ENCODE assay signal across 13 cellular contexts in genomic region chr11:60195923-60196368, GRCh38. TPM values are rescaled to one million over a fixed set of nuclear protein-coding genes. Genes with fewer than 3 reads are reported as not detected.
DNase-seq lines count a peak whose midpoint lies in the region; ATAC-seq, FAIRE-seq and TF ChIP-seq lines count a peak whose summit lies in the region.
"Had no signal": no experiment of that assay in that cellular context is flagged by ENCODE, and none has a peak within 500 bp of the region (broad histone marks: within the 10 kb centered on the region; RNA-seq: fewer than 3 reads in every experiment).

No MANE protein-coding gene starts in this region.

- peak overlapping the region; percentile 39 for H3K4me2 ChIP-seq in K562 (ENCODE audit: insufficient read depth, low read length)

- H3K79me2 ChIP-seq in K562 (ENCODE audit: control insufficient read depth, insufficient read depth, low read length), result no peaks in the 10 kb centered on the region

- H3K4me3 ChIP-seq in K562, result no peak overlapping the region
- no peak overlapping the region for H3K4me3 ChIP-seq in transverse colon
- H3K4me3 ChIP-seq in lower leg skin (ENCODE audit: low read depth, poor library complexity, severe bottlenecking), result no peak overlapping the region
- no peak overlapping the region for H3K4me3 ChIP-seq in stomach

- TF ChIP-seq CTCF in activated CD8-positive, alpha-beta T cell treated with anti-CD3 and anti-CD28 coated beads for 36 hours (IDR thresholded peaks at IDR 0.05), result no peak
- TF ChIP-seq CTCF in K562 (IDR thresholded peaks at IDR 0.05 in 2 of 3, conservative IDR thresholded peaks at IDR 0.05 in 1 of 3; ENCODE audit: insufficient read depth in 2 of 3, low read depth in 1 of 3, low read length in 3 of 3) (no peak), transverse colon (IDR thresholded peaks at IDR 0.05) (no peak), lower leg skin (IDR thresholded peaks at IDR 0.05) (no peak), stomach (IDR thresholded peaks at IDR 0.05) (no peak)

- CTCF ChIA-PET in activated CD8-positive, alpha-beta T cell treated with anti-CD3 and anti-CD28 coated beads for 36 hours (lab: Charles Lee), result interaction anchor here (2.1 kb wide), 1 partner anchor 11 kb away, joined by 6 read pairs; no protein-coding TSS in a partner anchor
- CTCF ChIA-PET in activated CD8-positive, alpha-beta T cell treated with anti-CD3 and anti-CD28 coated beads, Interleukin-2, amount 10 ng/mL, durations not matched to agents 7 days and 5 days (lab: Charles Lee), result no interaction called here
- CTCF ChIA-PET in K562 (lab: Yijun Ruan, JAX; ENCODE audit: low intra/inter-chr PET ratio), result no interaction called here

- TF ChIP-seq POLR2A in K562 (conservative IDR thresholded peaks at IDR 0.05), result no peak
- no peak for TF ChIP-seq POLR2A in transverse colon (IDR thresholded peaks at IDR 0.05)
- no peak for TF ChIP-seq POLR2A in lower leg skin (IDR thresholded peaks at IDR 0.05)
- TF ChIP-seq POLR2A in stomach (IDR thresholded peaks at IDR 0.05), result no peak

- H3K9ac ChIP-seq in K562 (ENCODE audit: insufficient read depth in 1 of 2, low read depth in 2 of 2, low read length in 2 of 2), result peak overlapping the region in 1 of 2 experiments; percentile 44; a peak in 2 of 4 replicates

- DNase-seq in activated CD8-positive, alpha-beta T cell treated with anti-CD3 and anti-CD28 coated beads for 36 hours, result no peak
- no peak for DNase-seq in activated CD8-positive, alpha-beta T cell treated with anti-CD3 and anti-CD28 coated beads, Interleukin-2, amount 10 ng/mL, durations not matched to agents 7 days and 5 days
- DNase-seq in K562 (ENCODE audit: extremely low read depth in 1 of 4, low spot score in 3 of 4) (peak in 2 of 4 experiments; percentile 13 to 46), transverse colon (no peak), lower leg skin (ENCODE audit: low spot score in 2 of 2) (no peak), stomach (no peak)
- DNase-seq in activated effector memory CD4-positive, alpha-beta T cell treated with Interleukin-2 at 50 U/mL for 16 hours, result no peak
- DNase-seq: activated CD4-positive, alpha-beta memory T cell treated with anti-CD3 and anti-CD28 coated beads for 36 hours; amygdala; NCI-H446 had no signal

- H3K36me3 ChIP-seq in K562 (ENCODE audit: control insufficient read depth, insufficient read depth, low read length), result no peaks in the 10 kb centered on the region; the same call in 2 of the 3 replicates
- H3K36me3 ChIP-seq in transverse colon, result no peaks in the 10 kb centered on the region
- no peaks in the 10 kb centered on the region for H3K36me3 ChIP-seq in stomach

- no peak overlapping the region for H3K4me3 Mint-ChIP-seq in activated CD8-positive, alpha-beta T cell treated with anti-CD3 and anti-CD28 coated beads for 36 hours
- H3K4me3 Mint-ChIP-seq in activated CD8-positive, alpha-beta T cell treated with anti-CD3 and anti-CD28 coated beads, Interleukin-2, amount 10 ng/mL, durations not matched to agents 7 days and 5 days, result no peak overlapping the region
- H3K4me3 Mint-ChIP-seq: activated CD4-positive, alpha-beta memory T cell treated with anti-CD3 and anti-CD28 coated beads for 36 hours; memory B cell had no signal

- POLR2A ChIA-PET in activated CD8-positive, alpha-beta T cell treated with anti-CD3 and anti-CD28 coated beads for 36 hours (lab: Charles Lee), result no interaction called here
- POLR2A ChIA-PET in activated CD8-positive, alpha-beta T cell treated with anti-CD3 and anti-CD28 coated beads, Interleukin-2, amount 10 ng/mL, durations not matched to agents 7 days and 5 days (lab: Charles Lee), result no interaction called here
- POLR2A ChIA-PET in K562 (lab: Yijun Ruan, JAX), result interaction anchor here (1.4 kb wide), 1 partner anchor 15 kb away, joined by 4 read pairs; no protein-coding TSS in a partner anchor

- peaks cover 18% of the 10 kb centered on the region for H3K27me3 Mint-ChIP-seq in activated CD8-positive, alpha-beta T cell treated with anti-CD3 and anti-CD28 coated beads for 36 hours
- H3K27me3 Mint-ChIP-seq in activated CD8-positive, alpha-beta T cell treated with anti-CD3 and anti-CD28 coated beads, Interleukin-2, amount 10 ng/mL, durations not matched to agents 7 days and 5 days (ENCODE audit: low read depth), result peaks cover 6% of the 10 kb centered on the region

- no TSS peak for BruUV-seq in K562 (replicated peaks; lab: Mats Ljungman, UMichigan)

- H3K4me1 Mint-ChIP-seq in activated CD8-positive, alpha-beta T cell treated with anti-CD3 and anti-CD28 coated beads for 36 hours (ENCODE audit: low read depth), result peaks cover 15% of the 10 kb centered on the region
- H3K4me1 Mint-ChIP-seq in activated CD8-positive, alpha-beta T cell treated with anti-CD3 and anti-CD28 coated beads, Interleukin-2, amount 10 ng/mL, durations not matched to agents 7 days and 5 days (ENCODE audit: low read depth), result no peaks in the 10 kb centered on the region
- H3K4me1 Mint-ChIP-seq: memory B cell had no signal

- 8% methylated on average over 4 of the region's 4 CpGs for WGBS in K562 (ENCODE audit: insufficient coverage, low coverage, missing lambda C conversion rate)
- 66 to 73% methylated on average over 4 of the region's 4 CpGs for WGBS in transverse colon (ENCODE audit: low coverage in 1 of 2), 2 donors
- 76 to 77% methylated on average over 4 of the region's 4 CpGs for WGBS in lower leg skin, 2 donors
- 57 to 81% (median 79%) methylated on average over 4 of the region's 4 CpGs for WGBS in stomach, 5 donors

- no peak for TF ChIP-seq RAD21 in K562 (CRISPR knock-in tag; conservative IDR thresholded peaks at IDR 0.05 in 1 of 2, IDR thresholded peaks at IDR 0.05 in 1 of 2)

- peak; percentile 55 for ATAC-seq in activated CD8-positive, alpha-beta T cell treated with anti-CD3 and anti-CD28 coated beads for 36 hours
- no peak for ATAC-seq in activated CD8-positive, alpha-beta T cell treated with anti-CD3 and anti-CD28 coated beads, Interleukin-2, amount 10 ng/mL, durations not matched to agents 7 days and 5 days
- ATAC-seq in HG02981 (IDR thresholded peaks at IDR 0.05; ENCODE audit: unreplicated experiment) (peak; percentile 55), K562 (peak; percentile 57)

- H2AFZ ChIP-seq in K562 (ENCODE audit: low read depth, low read length), result peak overlapping the region; percentile 87

- peaks cover 3 to 27% of the 10 kb centered on the region in 2 experiments; a peak in 3 of 5 replicates for H3K4me1 ChIP-seq in K562 (replicated peaks in 1 of 2; ENCODE audit: control insufficient read depth in 2 of 2, insufficient read depth in 2 of 2, low read length in 2 of 2)
- no peaks in the 10 kb centered on the region for H3K4me1 ChIP-seq in transverse colon
- no peaks in the 10 kb centered on the region for H3K4me1 ChIP-seq in stomach

- in situ Hi-C loops in K562 (cut with MboI), result no loop called here
- in situ Hi-C loops in transverse colon (cut with MboI; ENCODE audit: low pct_ligation_motif_present in 1 of 4, low pct_unique_long_range_greater_than_20kb in 1 of 4, low sequenced_read_pairs in 3 of 4), result no loop called here

- peak; percentile 73 for FAIRE-seq in K562 (lab: Jason Lieb, UNC)

- H3K27ac ChIP-seq in K562 (ENCODE audit: extremely low read depth, low read depth, low read length) (peak overlapping the region; percentile 70), transverse colon (peak overlapping the region; percentile 5 to 59 (median 23)), stomach (no peak overlapping the region)

- H3K9me3 Mint-ChIP-seq in activated CD8-positive, alpha-beta T cell treated with anti-CD3 and anti-CD28 coated beads for 36 hours, result peaks cover 5% of the 10 kb centered on the region
- H3K9me3 Mint-ChIP-seq in activated CD8-positive, alpha-beta T cell treated with anti-CD3 and anti-CD28 coated beads, Interleukin-2, amount 10 ng/mL, durations not matched to agents 7 days and 5 days (ENCODE audit: insufficient read depth), result peaks cover 3% of the 10 kb centered on the region
- H3K9me3 Mint-ChIP-seq: activated CD4-positive, alpha-beta memory T cell treated with anti-CD3 and anti-CD28 coated beads for 36 hours had no signal

- no peaks in the 10 kb centered on the region for H3K27me3 ChIP-seq in K562 (ENCODE audit: control insufficient read depth in 2 of 2, insufficient read depth in 2 of 2, low read length in 2 of 2)
- H3K27me3 ChIP-seq in transverse colon, result no peaks in the 10 kb centered on the region
- H3K27me3 ChIP-seq in stomach, result no peaks in the 10 kb centered on the region

- peak; percentile 34; the same call in 1 of the 2 replicates for TF ChIP-seq EP300 in K562 (IDR thresholded peaks at IDR 0.05; ENCODE audit: low read length)
- TF ChIP-seq EP300 in transverse colon (IDR thresholded peaks at IDR 0.05; ENCODE audit: low read depth), result no peak
- no peak for TF ChIP-seq EP300 in stomach (IDR thresholded peaks at IDR 0.05)

- H3K27ac Mint-ChIP-seq in activated CD8-positive, alpha-beta T cell treated with anti-CD3 and anti-CD28 coated beads for 36 hours, result no peak overlapping the region
- no peak overlapping the region for H3K27ac Mint-ChIP-seq in activated CD8-positive, alpha-beta T cell treated with anti-CD3 and anti-CD28 coated beads, Interleukin-2, amount 10 ng/mL, durations not matched to agents 7 days and 5 days
- H3K27ac Mint-ChIP-seq: activated CD4-positive, alpha-beta memory T cell treated with anti-CD3 and anti-CD28 coated beads for 36 hours; memory B cell had no signal

- H4K20me1 ChIP-seq in K562 (replicated peaks; ENCODE audit: control insufficient read depth, insufficient read depth, low read length), result no peaks in the 10 kb centered on the region

- intact Hi-C loops in activated CD8-positive, alpha-beta T cell treated with anti-CD3 and anti-CD28 coated beads for 36 hours (cut with micrococcal nuclease), result no loop called here
- intact Hi-C loops in K562 (cut with micrococcal nuclease), result loop anchor here (5.0 to 10.0 kb wide), 2 partner anchors 41 to 131 kb away; no protein-coding TSS in a partner anchor
- intact Hi-C loops in transverse colon (cut with DNase I; ENCODE audit: low total_unique reads), result no loop called here
- intact Hi-C loops in lower leg skin (cut with DNase I; ENCODE audit: low total_unique reads), result no loop called here
- intact Hi-C loops in stomach (cut with DNase I; ENCODE audit: low total_unique reads), result no loop called here

- no peaks in the 10 kb centered on the region for H3K9me1 ChIP-seq in K562 (ENCODE audit: control insufficient read depth, insufficient read depth, low read length)

- H3K36me3 Mint-ChIP-seq in activated CD8-positive, alpha-beta T cell treated with anti-CD3 and anti-CD28 coated beads for 36 hours (ENCODE audit: low read depth), result no peaks in the 10 kb centered on the region
- no peaks in the 10 kb centered on the region for H3K36me3 Mint-ChIP-seq in activated CD8-positive, alpha-beta T cell treated with anti-CD3 and anti-CD28 coated beads, Interleukin-2, amount 10 ng/mL, durations not matched to agents 7 days and 5 days (ENCODE audit: low read depth)
- H3K36me3 Mint-ChIP-seq: activated CD4-positive, alpha-beta memory T cell treated with anti-CD3 and anti-CD28 coated beads for 36 hours had no signal

- peaks cover 13% of the 10 kb centered on the region for H3K9me3 ChIP-seq in K562 (replicated peaks; ENCODE audit: control insufficient read depth, insufficient read depth, low read depth, low read length)
- H3K9me3 ChIP-seq in transverse colon, result no peaks in the 10 kb centered on the region
- H3K9me3 ChIP-seq in stomach, result peaks cover 0 to 13% (median 4%) of the 10 kb centered on the region in 4 donors

RNA-seq across cellular contexts. Expression of gene MS4A6A, which starts 13.1 kb away (rescaled TPM):
- not detected for total RNA-seq in activated CD8-positive, alpha-beta T cell treated with anti-CD3 and anti-CD28 coated beads for 36 hours
- total RNA-seq in activated CD8-positive, alpha-beta T cell treated with anti-CD3 and anti-CD28 coated beads, Interleukin-2, amount 10 ng/mL, durations not matched to agents 7 days and 5 days, result not detected
- 0.35 TPM in 1 of 2 replicates, not detected in the other for total RNA-seq in K562 (2011; cell fraction: chromatin; rRNA removed; ENCODE audit: low replicate concordance)
- 0.33 and 0.53 TPM in 2 replicates for total RNA-seq in K562 (2011; cell fraction: nucleolus; rRNA removed)
- not detected in 2 replicates for total RNA-seq in K562 (2011; cell fraction: nucleoplasm; rRNA removed)
- total RNA-seq in K562 (2014; rRNA removed) (1.7 and 2.0 TPM in 2 replicates), K562 (2014; rRNA removed; fragmentation: Illumina TruSeq; extraction: Trizol) (3.3 and 3.4 TPM in 2 replicates), K562 (2015; rRNA removed; fragmentation: Illumina TruSeq; extraction: Trizol) (9.1 and 9.5 TPM in 2 replicates), K562 (2021) (1.7 and 3.4 TPM in 2 replicates), transverse colon (10 to 100 TPM in 2 of 4 donors, 1 to 10 TPM in 1, under 1 TPM in 1; 0.75 to 54.3 (median 27.4) TPM), lower leg skin (10 to 100 TPM in 3 of 4 donors, 1 to 10 TPM in 1; 4.1 to 22.2 (median 15.0) TPM), stomach (10 to 100 TPM in 4 of 5 donors, 1 to 10 TPM in 1; 6.7 to 97.4 (median 53.2) TPM)
- polyA plus RNA-seq in K562 (2011; rRNA removed) (0.57 and 25.1 TPM in 2 replicates), K562 (2014; fragmentation: Illumina TruSeq; extraction: Trizol) (4.3 and 5.6 TPM in 2 replicates), K562 (2014; fragmentation: Nextera tagmentation; extraction: Ambion mirVana) (1 to 10 TPM; 5.5 to 5.8 TPM), K562 (2014; rRNA removed) (4.2 and 4.7 TPM in 2 replicates), stomach (10 to 100 TPM; 21.0 to 35.6 (median 34.2) TPM)
- 0.06 and 11.1 TPM in 2 replicates for polyA plus RNA-seq in K562 (2011; cell fraction: cytosol; rRNA removed)
- 0.13 and 26.4 TPM in 2 replicates for polyA plus RNA-seq in K562 (2011; cell fraction: nucleus; rRNA removed)
- 1.9 and 7.6 TPM in 2 replicates for polyA plus RNA-seq in K562 (2012)
- 12.9 TPM in 1 of 2 replicates, not detected in the other for polyA minus RNA-seq in K562 (2011; rRNA and poly(A)+ RNA removed)
- 5.4 TPM in 1 of 2 replicates, not detected in the other for polyA minus RNA-seq in K562 (2011; cell fraction: cytosol; rRNA and poly(A)+ RNA removed)
- 16.8 TPM in 1 of 2 replicates, not detected in the other for polyA minus RNA-seq in K562 (2011; cell fraction: nucleus; rRNA and poly(A)+ RNA removed)
- total RNA-seq: activated CD4-positive, alpha-beta memory T cell treated with anti-CD3 and anti-CD28 coated beads for 36 hours had no signal
- polyA plus RNA-seq: AG04450 had no signal

RNA-seq across cellular contexts. Expression of gene MS4A4E, which starts 47.0 kb away (rescaled TPM):
- not detected for total RNA-seq in activated CD8-positive, alpha-beta T cell treated with anti-CD3 and anti-CD28 coated beads for 36 hours
- total RNA-seq in activated CD8-positive, alpha-beta T cell treated with anti-CD3 and anti-CD28 coated beads, Interleukin-2, amount 10 ng/mL, durations not matched to agents 7 days and 5 days, result not detected
- not detected in 2 replicates for total RNA-seq in K562 (2011; cell fraction: chromatin; rRNA removed; ENCODE audit: low replicate concordance)
- not detected in 2 replicates for total RNA-seq in K562 (2011; cell fraction: nucleolus; rRNA removed)
- total RNA-seq in K562 (2011; cell fraction: nucleoplasm; rRNA removed), result not detected in 2 replicates
- total RNA-seq in K562 (2014; rRNA removed), result 0.24 and 0.36 TPM in 2 replicates
- 0.32 TPM in 1 of 2 replicates, not detected in the other for total RNA-seq in K562 (2014; rRNA removed; fragmentation: Illumina TruSeq; extraction: Trizol)
- 0.65 and 0.87 TPM in 2 replicates for total RNA-seq in K562 (2015; rRNA removed; fragmentation: Illumina TruSeq; extraction: Trizol)
- 0.33 TPM in 1 of 2 replicates, not detected in the other for total RNA-seq in K562 (2021)
- polyA plus RNA-seq in K562 (2011; rRNA removed), result 0.27 TPM in 1 of 2 replicates, not detected in the other
- not detected in 2 replicates for polyA plus RNA-seq in K562 (2011; cell fraction: cytosol; rRNA removed)
- polyA plus RNA-seq in K562 (2011; cell fraction: nucleus; rRNA removed), result 0.16 and 1.2 TPM in 2 replicates
- 0.61 and 1.3 TPM in 2 replicates for polyA plus RNA-seq in K562 (2012)
- 0.14 and 0.36 TPM in 2 replicates for polyA plus RNA-seq in K562 (2014; fragmentation: Illumina TruSeq; extraction: Trizol)
- under 1 TPM; 0.11 to 0.22 TPM for polyA plus RNA-seq in K562 (2014; fragmentation: Nextera tagmentation; extraction: Ambion mirVana)
- polyA plus RNA-seq in K562 (2014; rRNA removed), result 0.27 and 0.81 TPM in 2 replicates
- polyA minus RNA-seq in K562 (2011; rRNA and poly(A)+ RNA removed), result 0.84 TPM in 1 of 2 replicates, not detected in the other
- not detected in 2 replicates for polyA minus RNA-seq in K562 (2011; cell fraction: cytosol; rRNA and poly(A)+ RNA removed)
- 2.4 TPM in 1 of 2 replicates, not detected in the other for polyA minus RNA-seq in K562 (2011; cell fraction: nucleus; rRNA and poly(A)+ RNA removed)
- 10 to 100 TPM in 1 of 4 donors, 1 to 10 TPM in 2, under 1 TPM in 1; 0.96 to 50.1 (median 8.0) TPM for total RNA-seq in transverse colon
- total RNA-seq in lower leg skin, result 1 to 10 TPM in 3 of 4 donors, under 1 TPM in 1; 0.25 to 1.6 (median 1.4) TPM
- total RNA-seq in stomach, result 10 to 100 TPM in 1 of 5 donors, 1 to 10 TPM in 4; 1.3 to 16.2 (median 2.3) TPM
- polyA plus RNA-seq in stomach, result under 1 TPM in 1 of 3 donors, not detected in 2; 0.25 TPM
- total RNA-seq: activated CD4-positive, alpha-beta memory T cell treated with anti-CD3 and anti-CD28 coated beads for 36 hours had no signal
- polyA plus RNA-seq: AG04450 had no signal

Comparison
In these comparisons a context has a peak if more than half of its experiments do, and no peak if none do; other contexts are left out.
1. H3K27ac ChIP-seq: peak in K562 (single experiment) and transverse colon (4 of 4); none in stomach (0 of 5).